In the genomic region with DNA sequence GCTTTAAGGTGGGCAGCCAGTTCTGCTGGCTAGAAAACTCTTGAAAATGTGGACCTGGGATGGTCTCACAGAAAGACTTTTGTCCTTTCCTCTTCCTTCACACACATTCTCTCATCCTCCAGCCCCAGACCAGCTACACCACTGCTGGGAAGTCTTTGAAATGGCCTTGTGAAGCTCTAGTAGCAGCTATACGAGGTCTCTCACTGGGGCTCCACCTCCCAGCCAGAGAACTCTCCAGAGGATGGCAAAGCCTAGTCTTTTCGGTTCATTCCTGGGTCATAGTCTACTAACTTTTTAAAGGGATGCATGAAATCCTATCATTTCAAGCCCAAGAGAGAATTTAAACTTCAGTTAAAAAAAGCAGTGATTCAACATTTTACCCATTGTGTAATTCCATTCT, we compare ENCODE assay signal across 19 cellular contexts.
DNase-seq lines count a peak whose midpoint lies in the region; ATAC-seq lines count a peak whose summit lies in the region.
"Had no signal": no experiment of that assay in that cellular context is flagged by ENCODE, and none has a peak within 500 bp of the region (broad histone marks: within the 10 kb centered on the region; RNA-seq: fewer than 3 reads in every experiment).

No MANE protein-coding gene starts in this region.

- H2AK5ac ChIP-seq in trophoblast cell (ENCODE audit: low read length): peak overlapping the region; percentile 52

- H4K91ac ChIP-seq in trophoblast cell (ENCODE audit: low read depth, low read length): peak overlapping the region; percentile 77

- H4K8ac ChIP-seq in trophoblast cell (ENCODE audit: low read depth, low read length): no peak overlapping the region

- H3K79me1 ChIP-seq in trophoblast cell (ENCODE audit: low read length): peaks cover 10% of the 10 kb centered on the region

- H3K4me3 ChIP-seq in mucosa of rectum (ENCODE audit: low read length in 2 of 2): no peak overlapping the region
- no peak overlapping the region for H3K4me3 ChIP-seq in trophoblast cell (ENCODE audit: low read depth, low read length)
- H3K4me3 ChIP-seq: GM23338 had no signal

- H4K12ac ChIP-seq in trophoblast cell (ENCODE audit: low read depth, low read length): no peak overlapping the region

- H3K4me1 ChIP-seq in mucosa of rectum (ENCODE audit: control insufficient read depth in 2 of 2, insufficient read depth in 2 of 2, low read length in 2 of 2): no peaks in the 10 kb centered on the region
- peaks cover 7 to 11% of the 10 kb centered on the region in 2 experiments for H3K4me1 ChIP-seq in trophoblast cell (ENCODE audit: control insufficient read depth in 1 of 2, insufficient read depth in 2 of 2, low read length in 2 of 2)

- peaks cover 1% of the 10 kb centered on the region for H3K79me2 ChIP-seq in trophoblast cell (ENCODE audit: control insufficient read depth, insufficient read depth, low read length, poor library complexity)

- peak overlapping the region; percentile 3 for H2BK120ac ChIP-seq in trophoblast cell (ENCODE audit: insufficient read depth, low read length, poor library complexity)

- no peak overlapping the region for H3K4ac ChIP-seq in trophoblast cell (ENCODE audit: low read depth, low read length)

- H3K27ac ChIP-seq in mucosa of rectum (ENCODE audit: low read depth in 2 of 2, low read length in 2 of 2) (peak overlapping the region; percentile 16 to 56), trophoblast cell (ENCODE audit: low read depth, low read length) (no peak overlapping the region)

- peak overlapping the region; percentile 3 for H2BK12ac ChIP-seq in trophoblast cell (ENCODE audit: low read length)

- H3K9me3 ChIP-seq in mucosa of rectum (ENCODE audit: control insufficient read depth in 2 of 2, low read length in 2 of 2): no peaks in the 10 kb centered on the region
- no peaks in the 10 kb centered on the region for H3K9me3 ChIP-seq in trophoblast cell (ENCODE audit: insufficient read depth, low read depth, low read length)
- H3K9me3 ChIP-seq: BE2C had no signal

- H3K18ac ChIP-seq in trophoblast cell (ENCODE audit: low read length): peak overlapping the region; percentile 8

- ATAC-seq in HG03378 (IDR thresholded peaks at IDR 0.05; ENCODE audit: unreplicated experiment) (no peak), HG02798 (IDR thresholded peaks at IDR 0.05; ENCODE audit: poor library complexity, unreplicated experiment) (no peak), GM21515 (IDR thresholded peaks at IDR 0.05; ENCODE audit: unreplicated experiment) (no peak)
- ATAC-seq: GM23338, HepG2 had no signal

- H3K27me3 ChIP-seq in mucosa of rectum (ENCODE audit: control insufficient read depth in 2 of 2, insufficient read depth in 2 of 2, low read length in 2 of 2): no peaks in the 10 kb centered on the region
- no peaks in the 10 kb centered on the region for H3K27me3 ChIP-seq in trophoblast cell (ENCODE audit: insufficient read depth, low read length)
- H3K27me3 ChIP-seq: BE2C had no signal

- WGBS in trophoblast cell (ENCODE audit: extremely low coverage, insufficient coverage, insufficient read length): no CpG with 5 or more reads among the region's 2 CpGs

- H3K14ac ChIP-seq in trophoblast cell (ENCODE audit: low read length): no peak overlapping the region

- no peak overlapping the region for H2BK5ac ChIP-seq in trophoblast cell (ENCODE audit: low read depth, low read length, poor library complexity)

- H3K23ac ChIP-seq in trophoblast cell (ENCODE audit: low read length): no peak overlapping the region

- H3K9ac ChIP-seq in mucosa of rectum (ENCODE audit: low read depth in 1 of 2, low read length in 2 of 2) (no peak overlapping the region), trophoblast cell (ENCODE audit: low read length) (no peak overlapping the region)

- no peak overlapping the region for H3K4me2 ChIP-seq in trophoblast cell (ENCODE audit: low read length)
- H3K4me2 ChIP-seq: GM23338 had no signal

- DNase-seq in GM04504 (ENCODE audit: low read depth): peak; percentile 29
- no peak for DNase-seq in trophoblast cell
- DNase-seq: ACHN; BE2C; C1 segment of cervical spinal cord; CD4-positive, CD25-positive, alpha-beta regulatory T cell; CD8-positive, alpha-beta memory T cell; COR-L47; DMS 273 treated with DMSO at 0.1 percent for 48 hours; DMS53; DND-41; HCEC 1CT; KBM-7 had no signal

- H3K36me3 ChIP-seq in mucosa of rectum (ENCODE audit: control insufficient read depth in 2 of 2, insufficient read depth in 2 of 2, low read length in 2 of 2) (no peaks in the 10 kb centered on the region), trophoblast cell (ENCODE audit: control insufficient read depth in 1 of 2, insufficient read depth in 2 of 2, low read length in 2 of 2) (no peaks in the 10 kb centered on the region)
- H3K36me3 ChIP-seq: BE2C had no signal

- no peak overlapping the region for H2AFZ ChIP-seq in trophoblast cell (ENCODE audit: insufficient read depth, low read length, poor library complexity)
